ENCODE assay signal across 12 cellular contexts in the genomic region with DNA sequence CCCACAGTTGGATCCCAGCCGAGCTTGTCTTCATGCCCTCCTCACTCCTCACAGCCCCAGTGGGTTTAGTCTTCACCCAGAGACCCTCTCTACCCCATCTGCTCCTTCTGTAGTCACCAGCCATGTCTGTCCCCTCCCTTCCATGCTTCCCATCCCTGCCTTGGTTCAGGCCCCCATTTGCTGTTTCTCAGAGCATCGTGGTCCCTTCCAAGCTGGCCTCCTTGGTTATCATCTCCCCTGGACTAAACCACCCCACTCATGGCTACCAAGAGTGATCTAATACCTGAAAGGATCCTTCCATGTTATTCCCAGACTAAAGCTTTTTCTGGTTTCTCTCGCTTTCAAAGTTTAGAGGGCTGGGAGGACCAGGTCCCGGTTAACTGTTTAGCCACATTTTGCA. TPM values are rescaled to one million over a fixed set of nuclear protein-coding genes. Genes with fewer than 3 reads are reported as not detected.
A peak's percentile ranks its signal among the peaks of the same experiment; 100 is the strongest.
DNase-seq lines count a peak whose midpoint lies in the region; ATAC-seq, FAIRE-seq and TF ChIP-seq lines count a peak whose summit lies in the region.
"Had no signal": no experiment of that assay in that cellular context is flagged by ENCODE, and none has a peak within 500 bp of the region (broad histone marks: within the 10 kb centered on the region; RNA-seq: fewer than 3 reads in every experiment).

No MANE protein-coding gene starts in this region.

- TF ChIP-seq CTCF in endothelial cell of umbilical vein (IDR thresholded peaks at IDR 0.05; ENCODE audit: extremely low read depth in 1 of 2, insufficient read depth in 1 of 2, low read depth in 1 of 2, low read length in 2 of 2): no peak
- TF ChIP-seq CTCF in stomach (IDR thresholded peaks at IDR 0.05): no peak
- TF ChIP-seq CTCF in A673 (conservative IDR thresholded peaks at IDR 0.05; ENCODE audit: low read depth, low read length): no peak

- no peak for ATAC-seq in T-helper 17 cell
- ATAC-seq in GM18909 (IDR thresholded peaks at IDR 0.05; ENCODE audit: poor library complexity, unreplicated experiment): no peak

- WGBS in stomach, 5 donors: 91 to 97% (median 95%) methylated on average over 4 of the region's 4 CpGs

- no peaks in the 10 kb centered on the region for H4K20me1 ChIP-seq in endothelial cell of umbilical vein (replicated peaks; ENCODE audit: control insufficient read depth, extremely low read depth, insufficient read depth, low read length)

- BruUV-seq in endothelial cell of umbilical vein (replicated peaks; lab: Mats Ljungman, UMichigan) (no TSS peak), A673 (replicated peaks; lab: Mats Ljungman, UMichigan) (no TSS peak)

- TF ChIP-seq POLR2A in endothelial cell of umbilical vein (IDR thresholded peaks at IDR 0.05; ENCODE audit: low read depth, low read length) (no peak), stomach (IDR thresholded peaks at IDR 0.05) (no peak)

- no peaks in the 10 kb centered on the region for H3K9me3 ChIP-seq in T-helper 17 cell (ENCODE audit: control insufficient read depth, low read length, poor library complexity, severe bottlenecking)
- no peaks in the 10 kb centered on the region for H3K9me3 ChIP-seq in endothelial cell of umbilical vein (replicated peaks; ENCODE audit: control insufficient read depth, insufficient read depth, low read length)
- H3K9me3 ChIP-seq in stomach: no peaks in the 10 kb centered on the region
- H3K9me3 ChIP-seq in A673 (ENCODE audit: low read depth, low read length, poor library complexity, severe bottlenecking): no peaks in the 10 kb centered on the region

- peaks cover 20% of the 10 kb centered on the region for H3K4me1 ChIP-seq in endothelial cell of umbilical vein (ENCODE audit: control insufficient read depth, extremely low read depth, insufficient read depth, low read length)
- H3K4me1 ChIP-seq in stomach: peaks cover 8 to 19% (median 10%) of the 10 kb centered on the region in 4 donors
- H3K4me1 ChIP-seq in A673 (ENCODE audit: insufficient read depth, low read length, poor library complexity, severe bottlenecking): no peaks in the 10 kb centered on the region

- H3K36me3 ChIP-seq in endothelial cell of umbilical vein (ENCODE audit: control insufficient read depth in 2 of 2, extremely low read depth in 1 of 2, insufficient read depth in 2 of 2, low read length in 2 of 2) (no peaks in the 10 kb centered on the region), stomach (no peaks in the 10 kb centered on the region), A673 (ENCODE audit: insufficient read depth, low read length, poor library complexity, severe bottlenecking) (no peaks in the 10 kb centered on the region)

- peaks cover 23% of the 10 kb centered on the region for H3K4me1 Mint-ChIP-seq in activated naive CD4-positive, alpha-beta T cell treated with anti-CD3 and anti-CD28 coated beads, Interleukin-2, amount 10 ng/mL, durations not matched to agents 7 days and 5 days
- peaks cover 25% of the 10 kb centered on the region for H3K4me1 Mint-ChIP-seq in T-helper 17 cell

- POLR2A ChIA-PET in endothelial cell of umbilical vein (lab: Charles Lee) (no interaction called here), A673 (lab: Charles Lee; ENCODE audit: low non-redundant PET) (no interaction called here)

- peak overlapping the region; percentile 26 for H3K4me3 Mint-ChIP-seq in activated naive CD4-positive, alpha-beta T cell treated with anti-CD3 and anti-CD28 coated beads, Interleukin-2, amount 10 ng/mL, durations not matched to agents 7 days and 5 days
- peak overlapping the region; percentile 87 for H3K4me3 Mint-ChIP-seq in T-helper 17 cell
- H3K4me3 Mint-ChIP-seq: memory B cell had no signal

- DNase-seq in activated naive CD4-positive, alpha-beta T cell treated with anti-CD3 and anti-CD28 coated beads, Interleukin-2, amount 10 ng/mL, durations not matched to agents 7 days and 5 days: no peak
- DNase-seq in activated naive CD4-positive, alpha-beta T cell treated with Interleukin-2 at 50 U/mL for 16 hours: no peak
- DNase-seq in T-helper 17 cell (no peak), endothelial cell of umbilical vein (ENCODE audit: low read depth, low spot score) (no peak), stomach (no peak), A673 (ENCODE audit: low spot score) (no peak)
- no peak for DNase-seq in stimulated activated CD4-positive, alpha-beta T cell treated with anti-CD3 and anti-CD28 coated beads, Interleukin-4, amount 100 ng/mL, for 4 hours
- DNase-seq: H7, NCI-H1436, NCI-H524 treated with DMSO at 0.1 percent for 48 hours had no signal

- dilution Hi-C loops in endothelial cell of umbilical vein (cut with MboI; ENCODE audit: extremely low pct_ligation_motif_present, low sequenced_read_pairs): loop anchor here (25.0 kb wide), 1 partner anchor 112 kb away; no protein-coding TSS in a partner anchor

- no peaks in the 10 kb centered on the region for H3K79me2 ChIP-seq in endothelial cell of umbilical vein (ENCODE audit: control insufficient read depth, insufficient read depth, low read length)

- intact Hi-C loops in endothelial cell of umbilical vein (cut with micrococcal nuclease): no loop called here
- intact Hi-C loops in stomach (cut with DNase I; ENCODE audit: low total_unique reads): no loop called here
- intact Hi-C loops in A673 (cut with micrococcal nuclease; ENCODE audit: unreplicated experiment): no loop called here

- H3K4me3 ChIP-seq in endothelial cell of umbilical vein (replicated peaks in 1 of 3; ENCODE audit: insufficient read depth in 1 of 3, low read depth in 1 of 3, low read length in 3 of 3) (no peak overlapping the region), stomach (no peak overlapping the region), A673 (ENCODE audit: low read depth, low read length, poor library complexity, severe bottlenecking) (no peak overlapping the region)

- H3K9me1 ChIP-seq in endothelial cell of umbilical vein (replicated peaks; ENCODE audit: control insufficient read depth, extremely low read depth, insufficient read depth, low read length): no peaks in the 10 kb centered on the region

- H3K27me3 Mint-ChIP-seq in activated naive CD4-positive, alpha-beta T cell treated with anti-CD3 and anti-CD28 coated beads, Interleukin-2, amount 10 ng/mL, durations not matched to agents 7 days and 5 days: peaks cover 77% of the 10 kb centered on the region
- peaks cover 12% of the 10 kb centered on the region for H3K27me3 Mint-ChIP-seq in T-helper 17 cell

- CTCF ChIA-PET in activated naive CD4-positive, alpha-beta T cell treated with anti-CD3 and anti-CD28 coated beads, Interleukin-2, amount 10 ng/mL, durations not matched to agents 7 days and 5 days (lab: Charles Lee): interaction anchor here (1.2 to 1.7 kb wide), 3 partner anchors 17 to 298 kb away, joined by 3 to 9 read pairs (median 5); no protein-coding TSS in a partner anchor
- CTCF ChIA-PET in endothelial cell of umbilical vein (lab: Charles Lee) (interaction anchor here (0.6 to 2.1 kb wide), 4 partner anchors 9 to 227 kb away, joined by 3 to 7 read pairs (median 5); no protein-coding TSS in a partner anchor), A673 (lab: Charles Lee) (no interaction called here)

- peaks cover 14% of the 10 kb centered on the region for H3K9me3 Mint-ChIP-seq in activated naive CD4-positive, alpha-beta T cell treated with anti-CD3 and anti-CD28 coated beads, Interleukin-2, amount 10 ng/mL, durations not matched to agents 7 days and 5 days

- TF ChIP-seq EP300 in stomach (IDR thresholded peaks at IDR 0.05): no peak

- H2AFZ ChIP-seq in endothelial cell of umbilical vein (ENCODE audit: low read depth, low read length): no peak overlapping the region

- H3K4me2 ChIP-seq in endothelial cell of umbilical vein (ENCODE audit: insufficient read depth, low read length): no peak overlapping the region

- no peak for FAIRE-seq in endothelial cell of umbilical vein (lab: Jason Lieb, UNC)

- no peak overlapping the region for H3K9ac ChIP-seq in endothelial cell of umbilical vein (replicated peaks; ENCODE audit: extremely low read depth, insufficient read depth, low read length)

- H3K27ac ChIP-seq in endothelial cell of umbilical vein (ENCODE audit: insufficient read depth, low read depth, low read length): peak overlapping the region; percentile 50
- peak overlapping the region; percentile 11 to 46 (median 23) for H3K27ac ChIP-seq in stomach
- H3K27ac ChIP-seq in A673 (ENCODE audit: low read depth, low read length, poor library complexity, severe bottlenecking): no peak overlapping the region

- H3K27ac Mint-ChIP-seq in activated naive CD4-positive, alpha-beta T cell treated with anti-CD3 and anti-CD28 coated beads, Interleukin-2, amount 10 ng/mL, durations not matched to agents 7 days and 5 days: peak overlapping the region; percentile 87
- peak overlapping the region; percentile 98 for H3K27ac Mint-ChIP-seq in T-helper 17 cell
- H3K27ac Mint-ChIP-seq: memory B cell had no signal

- H3K36me3 Mint-ChIP-seq in activated naive CD4-positive, alpha-beta T cell treated with anti-CD3 and anti-CD28 coated beads, Interleukin-2, amount 10 ng/mL, durations not matched to agents 7 days and 5 days: peaks cover 4% of the 10 kb centered on the region
- H3K36me3 Mint-ChIP-seq in T-helper 17 cell (ENCODE audit: low read depth): peaks cover 6% of the 10 kb centered on the region

- H3K27me3 ChIP-seq in endothelial cell of umbilical vein (ENCODE audit: control insufficient read depth in 2 of 2, insufficient read depth in 2 of 2, low read length in 2 of 2): peaks cover 5 to 11% of the 10 kb centered on the region in 2 experiments
- H3K27me3 ChIP-seq in stomach: peaks cover 0 to under 1% (median 0%) of the 10 kb centered on the region in 3 donors
- H3K27me3 ChIP-seq in A673 (replicated peaks; ENCODE audit: insufficient read depth, low read depth, low read length, poor library complexity): peaks cover 20% of the 10 kb centered on the region

TF ChIP-seq in endothelial cell of umbilical vein, 7 proteins besides CTCF, POLR2A, EP300 and RAD21 (continues in another document):
- TF ChIP-seq POLR2AphosphoS5 (IDR thresholded peaks at IDR 0.05; ENCODE audit: insufficient read depth, low read depth, low read length): no peak
- TF ChIP-seq MYC (IDR thresholded peaks at IDR 0.05; ENCODE audit: low read depth, low read length): no peak

RNA-seq across cellular contexts. Expression of gene CNIH3, which starts 8.3 kb away (rescaled TPM):
- total RNA-seq in T-helper 17 cell: 1 to 10 TPM; 1.4 to 2.8 TPM
- total RNA-seq in endothelial cell of umbilical vein: 1.0 and 2.5 TPM in 2 replicates
- 1.3 and 1.6 TPM in 2 replicates for polyA plus RNA-seq in endothelial cell of umbilical vein
- polyA plus RNA-seq in endothelial cell of umbilical vein (2011; cell fraction: cytosol; rRNA removed): 0.99 and 1.2 TPM in 2 replicates
- 1.9 and 2.7 TPM in 2 replicates for polyA plus RNA-seq in endothelial cell of umbilical vein (2011; cell fraction: nucleus; rRNA removed)
- 1.6 and 1.7 TPM in 2 replicates for polyA plus RNA-seq in endothelial cell of umbilical vein (2012)
- 2.0 and 2.1 TPM in 2 replicates for polyA minus RNA-seq in endothelial cell of umbilical vein
- polyA minus RNA-seq in endothelial cell of umbilical vein (2011; cell fraction: cytosol; rRNA and poly(A)+ RNA removed): not detected
- polyA minus RNA-seq in endothelial cell of umbilical vein (2011; cell fraction: nucleus; rRNA and poly(A)+ RNA removed): 1.4 TPM in 1 of 2 replicates, not detected in the other
- 10 to 100 TPM in 1 of 5 donors, 1 to 10 TPM in 2, under 1 TPM in 1, not detected in 1; 0.45 to 18.7 (median 5.9) TPM for total RNA-seq in stomach
- polyA plus RNA-seq in stomach: 1 to 10 TPM; 1.4 to 3.1 (median 1.4) TPM
- 3.7 and 3.8 TPM in 2 replicates for total RNA-seq in A673 (2021)
